3 cellular contexts compared by ENCODE assay signal in the genomic region with DNA sequence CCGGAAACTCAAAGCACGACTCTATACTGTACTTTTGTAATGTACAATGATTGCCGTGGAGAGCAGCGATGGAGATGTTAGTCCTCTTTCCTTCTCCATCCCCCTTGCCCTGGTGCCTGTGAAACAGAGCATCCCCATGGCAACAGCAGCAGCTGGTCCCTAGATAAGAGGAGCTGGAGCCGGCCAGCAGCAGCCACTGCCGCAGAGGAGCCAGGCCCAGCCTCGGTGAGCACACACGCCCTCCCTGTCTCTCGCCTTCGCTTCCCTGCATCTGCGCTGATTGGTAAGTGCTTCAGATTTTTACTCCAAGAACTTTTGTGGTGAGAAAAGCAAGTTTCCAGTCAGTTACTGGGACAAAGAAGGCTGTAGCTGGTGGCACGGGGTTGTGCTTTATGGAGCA.
A peak's percentile ranks its signal among the peaks of the same experiment; 100 is the strongest.
TF ChIP-seq lines count a peak whose summit lies in the region.

A gene (plus strand): TSS at position 192 of the 400 bp plus-strand sequence. CDS start 5,227 bp downstream, outside the sequence.

TF ChIP-seq in GM23338, 12 proteins besides CTCF, POLR2A, EP300 and RAD21:
- no peak for TF ChIP-seq ZNF331 (CRISPR knock-in tag; IDR thresholded peaks at IDR 0.05; ENCODE audit: low read depth)

TF ChIP-seq in H1, 55 proteins besides CTCF, POLR2A, EP300 and RAD21:
- TF ChIP-seq, protein P1, sequence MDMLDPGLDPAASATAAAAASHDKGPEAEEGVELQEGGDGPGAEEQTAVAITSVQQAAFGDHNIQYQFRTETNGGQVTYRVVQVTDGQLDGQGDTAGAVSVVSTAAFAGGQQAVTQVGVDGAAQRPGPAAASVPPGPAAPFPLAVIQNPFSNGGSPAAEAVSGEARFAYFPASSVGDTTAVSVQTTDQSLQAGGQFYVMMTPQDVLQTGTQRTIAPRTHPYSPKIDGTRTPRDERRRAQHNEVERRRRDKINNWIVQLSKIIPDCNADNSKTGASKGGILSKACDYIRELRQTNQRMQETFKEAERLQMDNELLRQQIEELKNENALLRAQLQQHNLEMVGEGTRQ (IDR thresholded peaks at IDR 0.05; ENCODE audit: low read length): no peak
- no peak for TF ChIP-seq RFX5 (IDR thresholded peaks at IDR 0.05; ENCODE audit: borderline replicate concordance, low read depth, low read length)
- 0 out of 2 replicates have a peak, but pooled peaks have one; percentile 8 for TF ChIP-seq TAF1 (IDR thresholded peaks at IDR 0.05; ENCODE audit: low read depth, low read length)
- TF ChIP-seq MAFK (IDR thresholded peaks at IDR 0.05; ENCODE audit: low read depth, low read length): no peak
- peak; percentile 31; the same call in 1 of the 2 replicates for TF ChIP-seq KDM1A (IDR thresholded peaks at IDR 0.05; ENCODE audit: borderline replicate concordance, low read length)

TF ChIP-seq in neural cell, 6 proteins besides CTCF, POLR2A, EP300 and RAD21:
- TF ChIP-seq, protein P2, sequence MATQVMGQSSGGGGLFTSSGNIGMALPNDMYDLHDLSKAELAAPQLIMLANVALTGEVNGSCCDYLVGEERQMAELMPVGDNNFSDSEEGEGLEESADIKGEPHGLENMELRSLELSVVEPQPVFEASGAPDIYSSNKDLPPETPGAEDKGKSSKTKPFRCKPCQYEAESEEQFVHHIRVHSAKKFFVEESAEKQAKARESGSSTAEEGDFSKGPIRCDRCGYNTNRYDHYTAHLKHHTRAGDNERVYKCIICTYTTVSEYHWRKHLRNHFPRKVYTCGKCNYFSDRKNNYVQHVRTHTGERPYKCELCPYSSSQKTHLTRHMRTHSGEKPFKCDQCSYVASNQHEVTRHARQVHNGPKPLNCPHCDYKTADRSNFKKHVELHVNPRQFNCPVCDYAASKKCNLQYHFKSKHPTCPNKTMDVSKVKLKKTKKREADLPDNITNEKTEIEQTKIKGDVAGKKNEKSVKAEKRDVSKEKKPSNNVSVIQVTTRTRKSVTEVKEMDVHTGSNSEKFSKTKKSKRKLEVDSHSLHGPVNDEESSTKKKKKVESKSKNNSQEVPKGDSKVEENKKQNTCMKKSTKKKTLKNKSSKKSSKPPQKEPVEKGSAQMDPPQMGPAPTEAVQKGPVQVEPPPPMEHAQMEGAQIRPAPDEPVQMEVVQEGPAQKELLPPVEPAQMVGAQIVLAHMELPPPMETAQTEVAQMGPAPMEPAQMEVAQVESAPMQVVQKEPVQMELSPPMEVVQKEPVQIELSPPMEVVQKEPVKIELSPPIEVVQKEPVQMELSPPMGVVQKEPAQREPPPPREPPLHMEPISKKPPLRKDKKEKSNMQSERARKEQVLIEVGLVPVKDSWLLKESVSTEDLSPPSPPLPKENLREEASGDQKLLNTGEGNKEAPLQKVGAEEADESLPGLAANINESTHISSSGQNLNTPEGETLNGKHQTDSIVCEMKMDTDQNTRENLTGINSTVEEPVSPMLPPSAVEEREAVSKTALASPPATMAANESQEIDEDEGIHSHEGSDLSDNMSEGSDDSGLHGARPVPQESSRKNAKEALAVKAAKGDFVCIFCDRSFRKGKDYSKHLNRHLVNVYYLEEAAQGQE (IDR thresholded peaks at IDR 0.05; ENCODE audit: borderline replicate concordance): no peak
- TF ChIP-seq MXI1 (conservative IDR thresholded peaks at IDR 0.05; ENCODE audit: poor library complexity, severe bottlenecking) (no peak), POLR2AphosphoS5 (IDR thresholded peaks at IDR 0.05) (peak; percentile 53), TAF1 (IDR thresholded peaks at IDR 0.05; ENCODE audit: low read depth) (no peak), EZH2 (IDR thresholded peaks at IDR 0.05; ENCODE audit: borderline replicate concordance, insufficient read depth, low read length, poor library complexity, severe bottlenecking) (no peak), SMC3 (conservative IDR thresholded peaks at IDR 0.05; ENCODE audit: poor library complexity) (peak; percentile 20)
